ENCODE assay signal across 1 cellular context in genomic region chr2:10935953-10936942, GRCh38.
A peak's percentile ranks its signal among the peaks of the same experiment; 100 is the strongest.
TF ChIP-seq lines count a peak whose summit lies in the region.

No MANE protein-coding gene starts in this region.

TF ChIP-seq in A549, 52 proteins besides CTCF, POLR2A, EP300 and RAD21 (continued from another document):
- TF ChIP-seq NPAS2 (CRISPR knock-in tag; IDR thresholded peaks at IDR 0.05; ENCODE audit: borderline replicate concordance), result no peak
- no peak for TF ChIP-seq CHD2 (IDR thresholded peaks at IDR 0.05; ENCODE audit: low read length, partially characterized antibody)
- TF ChIP-seq ZSCAN20 (CRISPR knock-in tag; IDR thresholded peaks at IDR 0.05), result 0 out of 2 replicates have a peak, but pooled peaks have one; percentile 69
- TF ChIP-seq HOXB13 (CRISPR knock-in tag; IDR thresholded peaks at IDR 0.05; ENCODE audit: low read depth), result peak; percentile 17; the same call in 1 of the 2 replicates
- peak; percentile 33; the same call in 1 of the 2 replicates for TF ChIP-seq RARB (CRISPR knock-in tag; IDR thresholded peaks at IDR 0.05)
- TF ChIP-seq MYC (IDR thresholded peaks at IDR 0.05; ENCODE audit: borderline replicate concordance, low read length), result no peak
- peak; percentile 88 for TF ChIP-seq MAFK (IDR thresholded peaks at IDR 0.05; ENCODE audit: partially characterized antibody)
- TF ChIP-seq ZC3H11A (IDR thresholded peaks at IDR 0.05), result no peak
- peak; percentile 91; the same call in 1 of the 2 replicates for TF ChIP-seq HDAC2 (IDR thresholded peaks at IDR 0.05)
- TF ChIP-seq FOSB (CRISPR knock-in tag; IDR thresholded peaks at IDR 0.05), result no peak
- TF ChIP-seq TFCP2L1 (CRISPR knock-in tag; IDR thresholded peaks at IDR 0.05), result no peak
- TF ChIP-seq JUNB (IDR thresholded peaks at IDR 0.05), result peak; percentile 100
- peak; percentile 73 to 86 for TF ChIP-seq CEBPB (IDR thresholded peaks at IDR 0.05)
- no peak for TF ChIP-seq TP53 (CRISPR knock-in tag; IDR thresholded peaks at IDR 0.05)
- TF ChIP-seq REST (IDR thresholded peaks at IDR 0.05), result no peak
- peak; percentile 79; the same call in 1 of the 2 replicates for TF ChIP-seq ATOH8 (CRISPR knock-in tag; IDR thresholded peaks at IDR 0.05; ENCODE audit: low read depth)
- peak; percentile 51 for TF ChIP-seq SMC3 (IDR thresholded peaks at IDR 0.05)
- TF ChIP-seq ELK1 (IDR thresholded peaks at IDR 0.05; ENCODE audit: low read depth, low read length), result no peak
- peak; percentile 94 for TF ChIP-seq MAX (IDR thresholded peaks at IDR 0.05)
- TF ChIP-seq HES2 (IDR thresholded peaks at IDR 0.05), result peak; percentile 85
- no peak for TF ChIP-seq ZNF302 (CRISPR knock-in tag; IDR thresholded peaks at IDR 0.05)
- no peak for TF ChIP-seq HEYL (CRISPR knock-in tag; IDR thresholded peaks at IDR 0.05)
- TF ChIP-seq PBX3 (IDR thresholded peaks at IDR 0.05), result peak; percentile 62; the same call in 1 of the 2 replicates
